8 cellular contexts compared by ENCODE assay signal in genomic region chr14:74608959-74609611, GRCh38. TPM values are rescaled to one million over a fixed set of nuclear protein-coding genes. Genes with fewer than 3 reads are reported as not detected.
DNase-seq lines count a peak whose midpoint lies in the region; ATAC-seq and TF ChIP-seq lines count a peak whose summit lies in the region.

No MANE protein-coding gene starts in this region.

- no peak overlapping the region for H3K27ac Mint-ChIP-seq in endothelial cell (ENCODE audit: unreplicated experiment)

- no peaks in the 10 kb centered on the region for H3K4me1 Mint-ChIP-seq in endothelial cell (ENCODE audit: unreplicated experiment)

- no peaks in the 10 kb centered on the region for H3K9me3 Mint-ChIP-seq in endothelial cell (ENCODE audit: unreplicated experiment)

- peaks cover 27% of the 10 kb centered on the region for H3K27me3 Mint-ChIP-seq in endothelial cell (ENCODE audit: unreplicated experiment)

- no peak overlapping the region for H3K4me3 Mint-ChIP-seq in endothelial cell (ENCODE audit: unreplicated experiment)

- DNase-seq in DMS 273 (lab: John Stamatoyannopoulos, UW; ENCODE audit: unreplicated experiment) (peak; percentile 91), HuH-7.5 (ENCODE audit: low spot score) (peak; percentile 73), NOMO-1 treated with dmso at 0.1 percent for 144 hours (lab: John Stamatoyannopoulos, UW; ENCODE audit: unreplicated experiment) (peak; percentile 50), endothelial cell (ENCODE audit: low spot score) (peak; percentile 92), middle frontal gyrus (ENCODE audit: extremely low spot score, low spot score) (peak; percentile 40)
- DNase-seq in activated CD8-positive, alpha-beta memory T cell treated with anti-CD3 and anti-CD28 coated beads, Interleukin-2, amount 50 U/mL, for 1 hour (ENCODE audit: extremely low read depth): peak; percentile 57
- DNase-seq in stimulated activated CD8-positive, alpha-beta memory T cell treated with anti-CD3 and anti-CD28 coated beads, Interleukin-4, amount 100 ng/mL, for 4 hours (ENCODE audit: low read depth in 2 of 2, low spot score in 1 of 2): peak; percentile 58 to 91

- no peak for ATAC-seq in HG03378 (IDR thresholded peaks at IDR 0.05; ENCODE audit: unreplicated experiment)

- peak; percentile 98 for TF ChIP-seq CTCF in endothelial cell (IDR thresholded peaks at IDR 0.05; ENCODE audit: unreplicated experiment)

- H3K36me3 Mint-ChIP-seq in endothelial cell (ENCODE audit: low read depth, unreplicated experiment): peaks cover 10% of the 10 kb centered on the region

RNA-seq across cellular contexts. Expression of gene LTBP2, which starts 3.0 kb away (rescaled TPM):
- total RNA-seq in endothelial cell (ENCODE audit: unreplicated experiment): 1.9 TPM

Comparison
In these comparisons a context has a peak if more than half of its experiments do, and no peak if none do; other contexts are left out.
1. DNase-seq: peak in every context shown above with its lines; median percentile 92 in endothelial cell; 91 in DMS 273; 74 in stimulated activated CD8-positive, alpha-beta memory T cell treated with anti-CD3 and anti-CD28 coated beads, Interleukin-4, amount 100 ng/mL, for 4 hours; 73 in HuH-7.5; 57 in activated CD8-positive, alpha-beta memory T cell treated with anti-CD3 and anti-CD28 coated beads, Interleukin-2, amount 50 U/mL, for 1 hour; 50 in NOMO-1 treated with dmso at 0.1 percent for 144 hours; 40 in middle frontal gyrus.